ENCODE assay signal across 10 cellular contexts in the genomic region with DNA sequence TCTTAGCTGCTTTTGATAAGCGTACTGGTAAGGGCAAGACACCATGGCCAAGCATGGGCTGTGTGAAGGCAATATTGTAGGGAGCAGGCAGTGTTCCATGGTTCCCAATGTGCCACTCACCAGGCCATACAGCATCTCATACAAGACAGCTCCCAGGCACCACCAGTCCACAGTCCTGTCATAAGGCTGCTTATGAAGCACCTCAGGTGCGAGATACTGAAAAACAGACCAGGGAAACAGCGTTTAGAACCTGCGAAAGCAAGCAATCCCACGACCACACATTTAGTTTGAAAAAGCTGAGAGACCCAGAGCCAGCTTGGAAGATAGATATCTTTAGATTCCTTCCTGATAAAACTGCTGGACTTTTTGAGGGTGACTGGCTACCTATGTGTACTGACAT.
A peak's percentile ranks its signal among the peaks of the same experiment; 100 is the strongest.
DNase-seq lines count a peak whose midpoint lies in the region; ATAC-seq and TF ChIP-seq lines count a peak whose summit lies in the region.
"Had no signal": no experiment of that assay in that cellular context is flagged by ENCODE, and none has a peak within 500 bp of the region (broad histone marks: within the 10 kb centered on the region; RNA-seq: fewer than 3 reads in every experiment).

No MANE protein-coding gene starts in this region.

- no peak for ATAC-seq in heart right ventricle
- no peak for ATAC-seq in left cardiac atrium
- no peak for ATAC-seq in HG02763 (IDR thresholded peaks at IDR 0.05; ENCODE audit: unreplicated experiment)

- DNase-seq in heart right ventricle = no peak
- no peak for DNase-seq in left cardiac atrium
- no peak for DNase-seq in caudate nucleus (lab: John Stamatoyannopoulos, UW)
- no peak for DNase-seq in mesothelial cell of epicardium (ENCODE audit: low spot score in 2 of 2, unreplicated experiment in 2 of 2)
- DNase-seq in type B pancreatic cell (ENCODE audit: extremely low spot score, unreplicated experiment) = no peak
- no peak for DNase-seq in NCI-H1436 (lab: John Stamatoyannopoulos, UW)
- DNase-seq in AML-193 (lab: John Stamatoyannopoulos, UW) = no peak
- DNase-seq: Caco-2, OCI-M1 had no signal

- H3K9me3 ChIP-seq in heart right ventricle = no peaks in the 10 kb centered on the region
- H3K9me3 ChIP-seq: Caco-2 had no signal

- H3K36me3 Mint-ChIP-seq in mesothelial cell of epicardium (peaks cover 22% of the 10 kb centered on the region), type B pancreatic cell (peaks cover 35% of the 10 kb centered on the region)

- peaks cover under 1 to 60% (median 52%) of the 10 kb centered on the region in 9 donors for H3K4me1 ChIP-seq in heart right ventricle

- H3K27me3 Mint-ChIP-seq in mesothelial cell of epicardium (ENCODE audit: low read depth) = peaks cover 4% of the 10 kb centered on the region
- peaks cover 31% of the 10 kb centered on the region for H3K27me3 Mint-ChIP-seq in type B pancreatic cell

- peak overlapping the region; percentile 96 for H3K4me3 Mint-ChIP-seq in mesothelial cell of epicardium
- H3K4me3 Mint-ChIP-seq in type B pancreatic cell = peak overlapping the region; percentile 95

- 81 to 90% methylated on average over 5 of the region's 5 CpGs for WGBS in heart right ventricle, 2 donors

- intact Hi-C loops in heart right ventricle (cut with DNase I) (loop anchor here in 8 of 10 donors (2.0 to 10.0 kb wide), 12 partner anchors 173 to 771 kb away; no protein-coding TSS in a partner anchor), left cardiac atrium (cut with DNase I) (loop anchor here (5.0 kb wide), 3 partner anchors 656 to 771 kb away; no protein-coding TSS in a partner anchor)

- H3K4me3 ChIP-seq in heart right ventricle = peak overlapping the region in 9 of 10 donors; percentile 66 to 85 (median 78)

- H3K27ac ChIP-seq in heart right ventricle (peak overlapping the region in 6 of 10 donors; percentile 15 to 100 (median 64)), caudate nucleus (ENCODE audit: low read depth, low read length) (peak overlapping the region; percentile 32)

- TF ChIP-seq CTCF in heart right ventricle (IDR thresholded peaks at IDR 0.05) (no peak), mesothelial cell of epicardium (IDR thresholded peaks at IDR 0.05; ENCODE audit: unreplicated experiment) (no peak), type B pancreatic cell (conservative IDR thresholded peaks at IDR 0.05) (no peak)

- H3K27me3 ChIP-seq in heart right ventricle = no peaks in the 10 kb centered on the region

- H3K4me1 Mint-ChIP-seq in mesothelial cell of epicardium = peaks cover 62% of the 10 kb centered on the region
- H3K4me1 Mint-ChIP-seq in type B pancreatic cell (ENCODE audit: unreplicated experiment) = peaks cover 40% of the 10 kb centered on the region

- no peak overlapping the region for H3K27ac Mint-ChIP-seq in mesothelial cell of epicardium
- H3K27ac Mint-ChIP-seq in type B pancreatic cell = no peak overlapping the region

- H3K9me3 Mint-ChIP-seq in mesothelial cell of epicardium (no peaks in the 10 kb centered on the region), type B pancreatic cell (no peaks in the 10 kb centered on the region)

- H3K36me3 ChIP-seq in heart right ventricle = peaks cover 0 to 65% (median 33%) of the 10 kb centered on the region in 9 donors
